Comparison of ENCODE assay signal across 8 cellular contexts in the genomic region with DNA sequence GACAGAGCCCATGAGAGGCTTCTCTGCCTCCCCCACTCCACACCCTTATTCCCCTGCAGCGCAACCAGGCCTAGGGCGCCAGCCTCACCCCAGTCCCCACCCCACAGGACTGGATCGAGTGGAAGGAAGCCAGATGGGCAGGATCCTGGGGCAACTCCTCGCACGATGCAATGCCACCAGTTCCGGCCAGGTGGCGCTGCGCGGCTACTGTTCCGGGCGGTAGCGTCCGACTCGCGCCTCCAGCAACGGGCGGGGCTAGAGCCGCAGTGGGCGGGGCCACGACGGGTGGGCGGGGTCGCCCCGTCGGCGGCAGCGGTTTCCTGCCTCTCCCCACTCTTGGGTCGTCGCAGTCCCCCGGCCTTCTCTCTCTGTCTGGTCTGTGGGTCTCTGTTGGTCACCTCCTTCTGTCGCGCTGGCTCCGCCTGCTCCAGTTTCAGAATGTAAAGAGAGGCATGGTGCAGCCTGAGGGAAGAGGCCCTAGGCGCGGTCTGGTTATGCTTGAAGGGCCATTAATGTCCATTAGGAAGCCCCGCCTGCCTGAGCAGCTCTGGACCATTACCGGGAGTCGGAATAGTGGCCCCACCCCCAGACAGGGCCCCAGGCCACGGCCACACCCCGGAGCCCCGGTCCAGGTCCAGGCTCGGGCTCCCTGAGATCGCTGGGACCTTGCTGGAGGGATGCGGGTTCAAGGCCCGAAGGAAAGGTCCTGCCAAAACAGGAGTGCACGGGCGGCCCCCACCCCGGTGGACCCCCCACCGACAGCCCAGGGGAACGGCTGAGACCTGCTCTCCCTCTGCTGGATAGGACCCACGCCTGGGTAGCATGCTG. TPM values are rescaled to one million over a fixed set of nuclear protein-coding genes. Genes with fewer than 3 reads are reported as not detected.
DNase-seq lines count a peak whose midpoint lies in the region; ATAC-seq, FAIRE-seq and TF ChIP-seq lines count a peak whose summit lies in the region.

No MANE protein-coding gene starts in this region.

- intact Hi-C loops in endothelial cell of umbilical vein (cut with micrococcal nuclease) = loop anchor here (1.0 to 2.0 kb wide), 4 partner anchors 23 to 117 kb away; partner anchors contain the start of genes NTHL1 and TSC2

- H4K20me1 ChIP-seq in endothelial cell of umbilical vein (replicated peaks; ENCODE audit: control insufficient read depth, extremely low read depth, insufficient read depth, low read length) = no peaks in the 10 kb centered on the region

- H3K4me3 ChIP-seq in AG10803 (ENCODE audit: low read length) (peak overlapping the region; percentile 49), endothelial cell of umbilical vein (replicated peaks in 1 of 3; ENCODE audit: insufficient read depth in 1 of 3, low read depth in 1 of 3, low read length in 3 of 3) (peak overlapping the region in 2 of 3 experiments; percentile 20 to 24)

- peak; percentile 86 for TF ChIP-seq CTCF in AG10803 (conservative IDR thresholded peaks at IDR 0.05; ENCODE audit: low read length)
- TF ChIP-seq CTCF in endothelial cell of umbilical vein (IDR thresholded peaks at IDR 0.05; ENCODE audit: extremely low read depth in 1 of 2, insufficient read depth in 1 of 2, low read depth in 1 of 2, low read length in 2 of 2) = peak; percentile 94 to 96

- H2AFZ ChIP-seq in endothelial cell of umbilical vein (ENCODE audit: low read depth, low read length) = peak overlapping the region; percentile 93

- DNase-seq in AG10803 (ENCODE audit: low read depth) = peak; percentile 77
- DNase-seq in NOMO-1 treated with dmso at 0.1 percent for 144 hours (lab: John Stamatoyannopoulos, UW; ENCODE audit: unreplicated experiment) = peak; percentile 68
- peak; percentile 77 for DNase-seq in activated CD8-positive, alpha-beta memory T cell treated with anti-CD3 and anti-CD28 coated beads, Interleukin-2, amount 50 U/mL, for 24 hours (ENCODE audit: extremely low read depth)
- peak; percentile 92 for DNase-seq in endothelial cell of umbilical vein (ENCODE audit: low read depth, low spot score)
- peak; percentile 92 for DNase-seq in midbrain (lab: John Stamatoyannopoulos, UW)
- peak; percentile 88 to 91 for DNase-seq in stimulated activated CD8-positive, alpha-beta memory T cell treated with anti-CD3 and anti-CD28 coated beads, Interleukin-15, amount 100 ng/mL, for 48 hours (ENCODE audit: low read depth in 2 of 2)

- POLR2A ChIA-PET in endothelial cell of umbilical vein (lab: Charles Lee) = interaction anchor here (0.6 to 3.1 kb wide), 2 partner anchors 129 to 132 kb away, joined by 3 to 20 read pairs; partner anchors contain the start of gene TRAF7

- H3K9me1 ChIP-seq in endothelial cell of umbilical vein (replicated peaks; ENCODE audit: control insufficient read depth, extremely low read depth, insufficient read depth, low read length) = no peaks in the 10 kb centered on the region

- peak; percentile 37 for TF ChIP-seq POLR2A in endothelial cell of umbilical vein (IDR thresholded peaks at IDR 0.05; ENCODE audit: low read depth, low read length)

- dilution Hi-C loops in endothelial cell of umbilical vein (cut with MboI; ENCODE audit: extremely low pct_ligation_motif_present, low sequenced_read_pairs) = no loop called here

- H3K4me2 ChIP-seq in endothelial cell of umbilical vein (ENCODE audit: insufficient read depth, low read length) = peak overlapping the region; percentile 56

- peak; percentile 95 for FAIRE-seq in endothelial cell of umbilical vein (lab: Jason Lieb, UNC)

- H3K79me2 ChIP-seq in endothelial cell of umbilical vein (ENCODE audit: control insufficient read depth, insufficient read depth, low read length) = peaks cover 9% of the 10 kb centered on the region

- H3K27me3 ChIP-seq in endothelial cell of umbilical vein (ENCODE audit: control insufficient read depth in 2 of 2, insufficient read depth in 2 of 2, low read length in 2 of 2) = peaks cover 4 to 11% of the 10 kb centered on the region in 2 experiments

- ATAC-seq in GM18907 (IDR thresholded peaks at IDR 0.05; ENCODE audit: unreplicated experiment) (peak; percentile 77), HG03565 (IDR thresholded peaks at IDR 0.05; ENCODE audit: unreplicated experiment) (peak; percentile 70)

- no peak overlapping the region for H3K9ac ChIP-seq in endothelial cell of umbilical vein (replicated peaks; ENCODE audit: extremely low read depth, insufficient read depth, low read length)

- H3K27ac ChIP-seq in endothelial cell of umbilical vein (ENCODE audit: insufficient read depth, low read depth, low read length) = peak overlapping the region; percentile 56

- no peaks in the 10 kb centered on the region for H3K36me3 ChIP-seq in endothelial cell of umbilical vein (ENCODE audit: control insufficient read depth in 2 of 2, extremely low read depth in 1 of 2, insufficient read depth in 2 of 2, low read length in 2 of 2)

- H3K4me1 ChIP-seq in endothelial cell of umbilical vein (ENCODE audit: control insufficient read depth, extremely low read depth, insufficient read depth, low read length) = peaks cover 27% of the 10 kb centered on the region

- BruUV-seq in endothelial cell of umbilical vein (replicated peaks; lab: Mats Ljungman, UMichigan) = no TSS peak

- H3K9me3 ChIP-seq in endothelial cell of umbilical vein (replicated peaks; ENCODE audit: control insufficient read depth, insufficient read depth, low read length) = no peaks in the 10 kb centered on the region

- CTCF ChIA-PET in endothelial cell of umbilical vein (lab: Charles Lee) = interaction anchor here (0.6 to 8.9 kb wide), 35 partner anchors 9 to 444 kb away, joined by 3 to 137 read pairs (median 5); partner anchors contain the start of genes ECI1, NTHL1, PKD1 and TSC2

TF ChIP-seq in endothelial cell of umbilical vein, 7 proteins besides CTCF, POLR2A, EP300 and RAD21:
- no peak for TF ChIP-seq FOS (IDR thresholded peaks at IDR 0.05; ENCODE audit: borderline replicate concordance, insufficient read depth, low read length)
- TF ChIP-seq, protein P1, sequence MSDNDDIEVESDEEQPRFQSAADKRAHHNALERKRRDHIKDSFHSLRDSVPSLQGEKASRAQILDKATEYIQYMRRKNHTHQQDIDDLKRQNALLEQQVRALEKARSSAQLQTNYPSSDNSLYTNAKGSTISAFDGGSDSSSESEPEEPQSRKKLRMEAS (IDR thresholded peaks at IDR 0.05; ENCODE audit: insufficient read depth, insufficient read length) = no peak
- peak; percentile 47 for TF ChIP-seq POLR2AphosphoS5 (IDR thresholded peaks at IDR 0.05; ENCODE audit: insufficient read depth, low read depth, low read length)
TF ChIP-seq in endothelial cell of umbilical vein: peak in this region for 1.

RNA-seq across cellular contexts. Expression of gene NHERF2, which starts 3.4 kb away (rescaled TPM):
- total RNA-seq in endothelial cell of umbilical vein = 71.2 and 77.7 TPM in 2 replicates
- polyA plus RNA-seq in endothelial cell of umbilical vein = 65.2 and 84.5 TPM in 2 replicates
- polyA plus RNA-seq in endothelial cell of umbilical vein (2011; cell fraction: cytosol; rRNA removed) = 58.9 and 90.9 TPM in 2 replicates
- 39.6 and 43.1 TPM in 2 replicates for polyA plus RNA-seq in endothelial cell of umbilical vein (2011; cell fraction: nucleus; rRNA removed)
- polyA plus RNA-seq in endothelial cell of umbilical vein (2012) = 52.8 and 76.0 TPM in 2 replicates
- 15.6 and 18.8 TPM in 2 replicates for polyA minus RNA-seq in endothelial cell of umbilical vein
- polyA minus RNA-seq in endothelial cell of umbilical vein (2011; cell fraction: cytosol; rRNA and poly(A)+ RNA removed) = 14.8 TPM
- polyA minus RNA-seq in endothelial cell of umbilical vein (2011; cell fraction: nucleus; rRNA and poly(A)+ RNA removed) = 5.5 and 15.8 TPM in 2 replicates

RNA-seq across cellular contexts. Expression of gene NPW, which starts 3.7 kb away (rescaled TPM):
- 3.3 and 3.9 TPM in 2 replicates for total RNA-seq in endothelial cell of umbilical vein
- 0.84 and 1.8 TPM in 2 replicates for polyA plus RNA-seq in endothelial cell of umbilical vein
- polyA plus RNA-seq in endothelial cell of umbilical vein (2011; cell fraction: cytosol; rRNA removed) = 0.52 and 1.2 TPM in 2 replicates
- 0.25 and 0.93 TPM in 2 replicates for polyA plus RNA-seq in endothelial cell of umbilical vein (2011; cell fraction: nucleus; rRNA removed)
- polyA plus RNA-seq in endothelial cell of umbilical vein (2012) = 1.4 and 6.4 TPM in 2 replicates
- not detected in 2 replicates for polyA minus RNA-seq in endothelial cell of umbilical vein
- polyA minus RNA-seq in endothelial cell of umbilical vein (2011; cell fraction: cytosol; rRNA and poly(A)+ RNA removed) = 2.8 TPM
- not detected in 2 replicates for polyA minus RNA-seq in endothelial cell of umbilical vein (2011; cell fraction: nucleus; rRNA and poly(A)+ RNA removed)

RNA-seq across cellular contexts. Expression of gene ZNF598, which starts 13.7 kb away (rescaled TPM):
- total RNA-seq in endothelial cell of umbilical vein = 60.5 and 67.0 TPM in 2 replicates
- polyA plus RNA-seq in endothelial cell of umbilical vein = 43.3 TPM in 2 replicates
- 32.2 and 43.0 TPM in 2 replicates for polyA plus RNA-seq in endothelial cell of umbilical vein (2011; cell fraction: cytosol; rRNA removed)
- polyA plus RNA-seq in endothelial cell of umbilical vein (2011; cell fraction: nucleus; rRNA removed) = 96.3 and 100.0 TPM in 2 replicates
- 25.3 and 32.2 TPM in 2 replicates for polyA plus RNA-seq in endothelial cell of umbilical vein (2012)
- 14.8 and 20.7 TPM in 2 replicates for polyA minus RNA-seq in endothelial cell of umbilical vein
- 70.3 TPM for polyA minus RNA-seq in endothelial cell of umbilical vein (2011; cell fraction: cytosol; rRNA and poly(A)+ RNA removed)
- 13.4 and 28.0 TPM in 2 replicates for polyA minus RNA-seq in endothelial cell of umbilical vein (2011; cell fraction: nucleus; rRNA and poly(A)+ RNA removed)

RNA-seq across cellular contexts. Expression of gene NTHL1, which starts 24.3 kb away (rescaled TPM):
- total RNA-seq in endothelial cell of umbilical vein = 35.3 and 39.8 TPM in 2 replicates
- 65.8 and 77.9 TPM in 2 replicates for polyA plus RNA-seq in endothelial cell of umbilical vein
- 37.7 and 43.7 TPM in 2 replicates for polyA plus RNA-seq in endothelial cell of umbilical vein (2011; cell fraction: cytosol; rRNA removed)
- polyA plus RNA-seq in endothelial cell of umbilical vein (2011; cell fraction: nucleus; rRNA removed) = 25.9 and 27.0 TPM in 2 replicates
- 23.6 and 24.8 TPM in 2 replicates for polyA plus RNA-seq in endothelial cell of umbilical vein (2012)
- 12.8 and 14.7 TPM in 2 replicates for polyA minus RNA-seq in endothelial cell of umbilical vein
- polyA minus RNA-seq in endothelial cell of umbilical vein (2011; cell fraction: cytosol; rRNA and poly(A)+ RNA removed) = 38.5 TPM
- polyA minus RNA-seq in endothelial cell of umbilical vein (2011; cell fraction: nucleus; rRNA and poly(A)+ RNA removed) = 3.6 and 5.4 TPM in 2 replicates

RNA-seq across cellular contexts. Expression of gene TSC2, which starts 24.5 kb away (rescaled TPM):
- total RNA-seq in endothelial cell of umbilical vein = 144 TPM in 2 replicates
- polyA plus RNA-seq in endothelial cell of umbilical vein = 87.9 and 116 TPM in 2 replicates
- polyA plus RNA-seq in endothelial cell of umbilical vein (2011; cell fraction: cytosol; rRNA removed) = 57.9 and 64.6 TPM in 2 replicates
- 290 and 403 TPM in 2 replicates for polyA plus RNA-seq in endothelial cell of umbilical vein (2011; cell fraction: nucleus; rRNA removed)
- 86.6 and 96.4 TPM in 2 replicates for polyA plus RNA-seq in endothelial cell of umbilical vein (2012)
- polyA minus RNA-seq in endothelial cell of umbilical vein = 130 and 144 TPM in 2 replicates
- 50.8 TPM for polyA minus RNA-seq in endothelial cell of umbilical vein (2011; cell fraction: cytosol; rRNA and poly(A)+ RNA removed)
- polyA minus RNA-seq in endothelial cell of umbilical vein (2011; cell fraction: nucleus; rRNA and poly(A)+ RNA removed) = 109 and 176 TPM in 2 replicates

Comparison
In these comparisons a context has a peak if more than half of its experiments do, and no peak if none do; other contexts are left out.
1. Peak in every context shown above with its lines: DNase-seq, ATAC-seq, H3K4me3 ChIP-seq and H3K27ac ChIP-seq.